In genomic region chr11:10639350-10639749, GRCh38 we compare ENCODE assay signal across 13 cellular contexts. TPM values are rescaled to one million over a fixed set of nuclear protein-coding genes. Genes with fewer than 3 reads are reported as not detected.
A peak's percentile ranks its signal among the peaks of the same experiment; 100 is the strongest.
DNase-seq lines count a peak whose midpoint lies in the region; ATAC-seq and TF ChIP-seq lines count a peak whose summit lies in the region.
"Had no signal": no experiment of that assay in that cellular context is flagged by ENCODE, and none has a peak within 500 bp of the region (broad histone marks: within the 10 kb centered on the region; RNA-seq: fewer than 3 reads in every experiment).

No MANE protein-coding gene starts in this region.

- H3K4me1 Mint-ChIP-seq in chondrocyte (ENCODE audit: low read depth): peaks cover 45% of the 10 kb centered on the region
- H3K4me1 Mint-ChIP-seq in nephron progenitor cell: peaks cover 48% of the 10 kb centered on the region
- H3K4me1 Mint-ChIP-seq: activated naive CD4-positive, alpha-beta T cell treated with anti-CD3 and anti-CD28 coated beads, Interleukin-2, amount 10 ng/mL, durations not matched to agents 7 days and 5 days had no signal

- no peak for TF ChIP-seq POLR2A in vagina (IDR thresholded peaks at IDR 0.05)

- H3K36me3 Mint-ChIP-seq in chondrocyte (ENCODE audit: low read depth) (peaks cover 10% of the 10 kb centered on the region), nephron progenitor cell (ENCODE audit: low read depth) (no peaks in the 10 kb centered on the region)
- H3K36me3 Mint-ChIP-seq: activated naive CD4-positive, alpha-beta T cell treated with anti-CD3 and anti-CD28 coated beads, Interleukin-2, amount 10 ng/mL, durations not matched to agents 7 days and 5 days had no signal

- H3K4me3 Mint-ChIP-seq in chondrocyte (ENCODE audit: unreplicated experiment): no peak overlapping the region
- H3K4me3 Mint-ChIP-seq in nephron progenitor cell: no peak overlapping the region
- H3K4me3 Mint-ChIP-seq: activated naive CD4-positive, alpha-beta T cell treated with anti-CD3 and anti-CD28 coated beads, Interleukin-2, amount 10 ng/mL, durations not matched to agents 7 days and 5 days had no signal

- H3K27me3 ChIP-seq in right cardiac atrium (ENCODE audit: control insufficient read depth, insufficient read depth): no peaks in the 10 kb centered on the region
- no peaks in the 10 kb centered on the region for H3K27me3 ChIP-seq in right atrium auricular region
- no peaks in the 10 kb centered on the region for H3K27me3 ChIP-seq in vagina

- H3K9me3 Mint-ChIP-seq in chondrocyte (ENCODE audit: low read depth) (no peaks in the 10 kb centered on the region), nephron progenitor cell (no peaks in the 10 kb centered on the region)
- H3K9me3 Mint-ChIP-seq: activated naive CD4-positive, alpha-beta T cell treated with anti-CD3 and anti-CD28 coated beads, Interleukin-2, amount 10 ng/mL, durations not matched to agents 7 days and 5 days had no signal

- H3K4me1 ChIP-seq in right cardiac atrium (ENCODE audit: control insufficient read depth, insufficient read depth, low read length) (peaks cover 2% of the 10 kb centered on the region), right atrium auricular region (no peaks in the 10 kb centered on the region), vagina (peaks cover 32% of the 10 kb centered on the region)
- H3K4me1 ChIP-seq: A549 had no signal

- H3K9me3 ChIP-seq in right cardiac atrium (ENCODE audit: control insufficient read depth, low read length): no peaks in the 10 kb centered on the region
- H3K9me3 ChIP-seq in right atrium auricular region: no peaks in the 10 kb centered on the region
- H3K9me3 ChIP-seq in vagina: no peaks in the 10 kb centered on the region
- H3K9me3 ChIP-seq: A549 had no signal

- peak overlapping the region; percentile 17 for H3K27ac ChIP-seq in right cardiac atrium (ENCODE audit: low read length)
- H3K27ac ChIP-seq in right atrium auricular region: peak overlapping the region in 1 of 2 donors; percentile 23
- H3K27ac ChIP-seq in vagina: peak overlapping the region; percentile 70
- H3K27ac ChIP-seq: A549 had no signal

- no peaks in the 10 kb centered on the region for H3K27me3 Mint-ChIP-seq in chondrocyte (ENCODE audit: low read depth)
- peaks cover 3% of the 10 kb centered on the region for H3K27me3 Mint-ChIP-seq in nephron progenitor cell (ENCODE audit: low read depth, poor library complexity)

- peak overlapping the region; percentile 14 for H3K27ac Mint-ChIP-seq in chondrocyte (ENCODE audit: unreplicated experiment)
- peak overlapping the region; percentile 96 for H3K27ac Mint-ChIP-seq in nephron progenitor cell
- H3K27ac Mint-ChIP-seq: activated naive CD4-positive, alpha-beta T cell treated with anti-CD3 and anti-CD28 coated beads, Interleukin-2, amount 10 ng/mL, durations not matched to agents 7 days and 5 days had no signal

- no peaks in the 10 kb centered on the region for H3K36me3 ChIP-seq in right atrium auricular region
- no peaks in the 10 kb centered on the region for H3K36me3 ChIP-seq in vagina

- TF ChIP-seq CTCF in right atrium auricular region (IDR thresholded peaks at IDR 0.05): no peak
- TF ChIP-seq CTCF in chondrocyte (IDR thresholded peaks at IDR 0.05): no peak
- no peak for TF ChIP-seq CTCF in nephron progenitor cell (IDR thresholded peaks at IDR 0.05)
- TF ChIP-seq CTCF in vagina (IDR thresholded peaks at IDR 0.05): no peak

- 80% methylated on average over 7 of the region's 7 CpGs for WGBS in right cardiac atrium

- H3K4me3 ChIP-seq in right cardiac atrium (ENCODE audit: low read length) (no peak overlapping the region), right atrium auricular region (no peak overlapping the region), vagina (no peak overlapping the region)
- H3K4me3 ChIP-seq: A549 had no signal

- ATAC-seq in right cardiac atrium (no peak), HG03039 (IDR thresholded peaks at IDR 0.05; ENCODE audit: unreplicated experiment) (no peak)
- ATAC-seq: A549 had no signal

- intact Hi-C loops in right cardiac atrium (cut with DNase I): no loop called here
- intact Hi-C loops in vagina (cut with DNase I): no loop called here

- DNase-seq in right cardiac atrium (no peak), right atrium auricular region (ENCODE audit: low spot score) (no peak), chondrocyte (ENCODE audit: low spot score) (no peak), nephron progenitor cell (no peak), vagina (ENCODE audit: extremely low spot score in 2 of 2) (no peak), NCI-H2171 (lab: John Stamatoyannopoulos, UW) (no peak), NCI-H345 treated with DMSO at 0.1 percent for 48 hours (lab: John Stamatoyannopoulos, UW; ENCODE audit: unreplicated experiment) (no peak)
- DNase-seq: activated naive CD4-positive, alpha-beta T cell treated with anti-CD3 and anti-CD28 coated beads, Interleukin-2, amount 10 ng/mL, durations not matched to agents 7 days and 5 days; COR-L47; NCI-H1092 treated with DMSO at 0.1 percent for 48 hours; OCI-M1 had no signal

RNA-seq across cellular contexts. Expression of gene IRAG1, which starts 54.2 kb away (rescaled TPM):
- 10 to 100 TPM; 11.8 to 29.8 (median 19.5) TPM for total RNA-seq in right cardiac atrium
- 5.3 TPM for polyA plus RNA-seq in right cardiac atrium
- total RNA-seq in right atrium auricular region: 10 to 100 TPM in 1 of 2 donors, 1 to 10 TPM in 1; 4.6 to 10.9 TPM
- total RNA-seq in chondrocyte: 19.2 to 51.0 TPM (median 50.6 TPM) in 3 replicates
- 18.2 TPM for total RNA-seq in vagina
